23 cellular contexts compared by ENCODE assay signal in the genomic region with DNA sequence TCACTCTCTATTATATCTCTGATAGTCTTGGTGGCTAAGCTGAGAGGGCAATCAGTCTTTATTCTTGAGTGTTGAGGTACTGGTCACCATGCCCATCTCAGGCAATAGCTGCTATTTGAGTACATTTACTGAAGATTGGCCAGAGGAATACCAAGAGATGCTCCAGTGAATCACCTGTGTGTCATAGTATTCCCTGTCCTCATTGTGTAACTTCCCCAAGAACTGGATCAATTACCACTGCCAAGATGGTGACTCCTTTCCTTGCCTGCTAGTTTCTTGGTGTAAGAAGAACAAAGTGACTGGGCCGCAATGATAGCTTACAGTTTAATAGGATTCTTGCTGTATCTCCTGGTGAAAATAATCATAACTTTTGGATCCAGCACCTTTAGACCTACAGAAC.
DNase-seq lines count a peak whose midpoint lies in the region; ATAC-seq, FAIRE-seq and TF ChIP-seq lines count a peak whose summit lies in the region.
"Had no signal": no experiment of that assay in that cellular context is flagged by ENCODE, and none has a peak within 500 bp of the region (broad histone marks: within the 10 kb centered on the region; RNA-seq: fewer than 3 reads in every experiment).

No MANE protein-coding gene starts in this region.

- CTCF ChIA-PET in RWPE1 (lab: Yijun Ruan, JAX): interaction anchor here (0.6 to 1.2 kb wide), 3 partner anchors 8 to 670 kb away, joined by 3 read pairs; no protein-coding TSS in a partner anchor

- H2AFZ ChIP-seq in keratinocyte (ENCODE audit: control insufficient read depth, low read length): no peak overlapping the region

- no peaks in the 10 kb centered on the region for H3K4me1 ChIP-seq in keratinocyte (ENCODE audit: control insufficient read depth, extremely low read depth, insufficient read depth, low read length)
- H3K4me1 ChIP-seq: BE2C had no signal

- H3K9me1 ChIP-seq in keratinocyte (ENCODE audit: control insufficient read depth, extremely low read depth, insufficient read depth, low read length): no peaks in the 10 kb centered on the region

- no peak overlapping the region for H3K4me3 ChIP-seq in bronchial epithelial cell (ENCODE audit: low read depth, low read length)
- H3K4me3 ChIP-seq in keratinocyte (ENCODE audit: control insufficient read depth in 2 of 3, extremely low read depth in 1 of 3, insufficient read depth in 2 of 3, low read depth in 1 of 3, low read length in 3 of 3): no peak overlapping the region

- H3K9me3 ChIP-seq in keratinocyte (ENCODE audit: control insufficient read depth, low read depth, low read length): no peaks in the 10 kb centered on the region
- H3K9me3 ChIP-seq: BE2C had no signal

- H3K4me2 ChIP-seq in keratinocyte (ENCODE audit: control insufficient read depth, extremely low read depth, insufficient read depth, low read depth, low read length): no peak overlapping the region

- no peaks in the 10 kb centered on the region for H3K79me2 ChIP-seq in keratinocyte (ENCODE audit: control insufficient read depth, insufficient read depth, low read length)

- H3K27me3 ChIP-seq in bronchial epithelial cell (ENCODE audit: control insufficient read depth, insufficient read depth, low read length): no peaks in the 10 kb centered on the region
- H3K27me3 ChIP-seq in keratinocyte (ENCODE audit: control insufficient read depth, extremely low read depth, insufficient read depth, low read length): no peaks in the 10 kb centered on the region
- H3K27me3 ChIP-seq: BE2C had no signal

- peak; percentile 3 for DNase-seq in LHCN-M2 (ENCODE audit: low read depth)
- DNase-seq in RWPE1 (ENCODE audit: low spot score): peak; percentile 27
- DNase-seq in bronchial epithelial cell (ENCODE audit: low read depth): peak; percentile 79
- peak; percentile 13 for DNase-seq in keratinocyte (ENCODE audit: low read depth, low spot score)
- DNase-seq in ecto neural progenitor cell (ENCODE audit: low spot score): no peak
- DNase-seq in cerebellar nuclear complex (lab: John Stamatoyannopoulos, UW): no peak
- DNase-seq: ACHN; BE2C; C1 segment of cervical spinal cord; CD4-positive, CD25-positive, alpha-beta regulatory T cell; CD8-positive, alpha-beta memory T cell; COR-L47; H9; IMR-90 had no signal

- dilution Hi-C loops in keratinocyte (cut with MboI; ENCODE audit: extremely low pct_ligation_motif_present, low sequenced_read_pairs): no loop called here

- H4K20me1 ChIP-seq in keratinocyte (ENCODE audit: control insufficient read depth, extremely low read depth, insufficient read depth, low read length): no peaks in the 10 kb centered on the region

- H3K36me3 ChIP-seq in bronchial epithelial cell (ENCODE audit: control insufficient read depth, insufficient read depth, low read length): no peaks in the 10 kb centered on the region
- H3K36me3 ChIP-seq in keratinocyte (ENCODE audit: control insufficient read depth in 2 of 2, extremely low read depth in 1 of 2, insufficient read depth in 2 of 2, low read length in 2 of 2): no peaks in the 10 kb centered on the region
- H3K36me3 ChIP-seq: BE2C had no signal

- H3K9ac ChIP-seq in keratinocyte (ENCODE audit: control insufficient read depth, extremely low read depth, insufficient read depth, low read length): no peak overlapping the region

- no peak for TF ChIP-seq CTCF in RWPE1 (conservative IDR thresholded peaks at IDR 0.05; ENCODE audit: low read depth)
- no peak for TF ChIP-seq CTCF in bronchial epithelial cell (IDR thresholded peaks at IDR 0.05; ENCODE audit: insufficient read depth, low read length, severe bottlenecking)
- no peak for TF ChIP-seq CTCF in keratinocyte (optimal IDR thresholded peaks at IDR 0.05 in 1 of 3, IDR thresholded peaks at IDR 0.05 in 1 of 3, conservative IDR thresholded peaks at IDR 0.05 in 1 of 3; ENCODE audit: extremely low read depth in 1 of 3, insufficient read depth in 2 of 3, low read length in 3 of 3)

- ATAC-seq in HG02885 (IDR thresholded peaks at IDR 0.05; ENCODE audit: poor library complexity, unreplicated experiment): no peak
- no peak for ATAC-seq in HG03039 (IDR thresholded peaks at IDR 0.05; ENCODE audit: unreplicated experiment)

- no peak for FAIRE-seq in bronchial epithelial cell (lab: Jason Lieb, UNC)
- FAIRE-seq in keratinocyte (lab: Jason Lieb, UNC): peak; percentile 29
- FAIRE-seq: A204.1, G401.6, GM12891, GM19239, H1, HTR-8/SVneo had no signal

- H3K27ac ChIP-seq in RWPE1 (no peak overlapping the region), keratinocyte (ENCODE audit: control insufficient read depth, insufficient read depth, low read length) (no peak overlapping the region)
- H3K27ac ChIP-seq: HL-60 had no signal

- POLR2A ChIA-PET in RWPE1 (lab: Yijun Ruan, JAX; ENCODE audit: low non-redundant PET): no interaction called here

Comparison
In these comparisons a context has a peak if more than half of its experiments do, and no peak if none do; other contexts are left out.
1. DNase-seq: peak in LHCN-M2 (single experiment), RWPE1 (single experiment), bronchial epithelial cell (single experiment) and keratinocyte (single experiment); none in ecto neural progenitor cell (single experiment) and cerebellar nuclear complex (0 of 2).